ENCODE assay signal across 28 cellular contexts in the genomic region with DNA sequence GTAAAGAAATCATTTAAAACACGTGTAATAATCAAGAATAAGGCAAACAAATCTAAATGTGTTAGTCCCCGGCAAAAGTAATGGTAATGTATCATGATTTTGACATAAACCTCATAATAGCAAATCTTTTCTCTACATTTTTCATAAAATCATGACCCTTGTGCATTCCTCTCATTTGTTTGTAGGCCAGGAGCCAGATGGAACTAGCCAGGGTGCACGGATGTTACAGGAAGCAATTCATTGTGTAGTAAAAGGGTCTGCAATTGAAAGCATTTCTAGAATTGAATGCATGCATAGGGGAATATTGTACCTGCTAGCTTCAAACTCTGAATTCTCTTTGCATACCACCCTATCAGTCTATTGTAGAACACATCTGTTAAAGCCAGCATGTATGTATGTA.
"Had no signal": no experiment of that assay in that cellular context is flagged by ENCODE, and none has a peak within 500 bp of the region (broad histone marks: within the 10 kb centered on the region; RNA-seq: fewer than 3 reads in every experiment).

No MANE protein-coding gene starts in this region.

- H3K4me1 ChIP-seq: colonic mucosa, esophagus squamous epithelium, gastrocnemius medialis, left lung, lower lobe of right lung had no signal

- H3K27me3 Mint-ChIP-seq: dendritic cell treated with granulocyte-macrophage colony-stimulating factor and Interleukin-4, amounts not matched to agents 40 ng/mL and 50 ng/mL, for 4 days; effector memory CD8-positive, alpha-beta T cell; naive B cell had no signal

- H3K4me1 Mint-ChIP-seq: naive B cell had no signal

- H3K27ac ChIP-seq: colonic mucosa, epithelial cell of prostate, esophagus squamous epithelium, gastrocnemius medialis, heart right ventricle, left lung, lower lobe of right lung had no signal

- H3K9me3 Mint-ChIP-seq: dendritic cell treated with granulocyte-macrophage colony-stimulating factor and Interleukin-4, amounts not matched to agents 40 ng/mL and 50 ng/mL, for 4 days; mesothelial cell of epicardium had no signal

- DNase-seq: colonic mucosa; cortex of kidney; effector CD8-positive, alpha-beta T cell; effector memory CD8-positive, alpha-beta T cell; endodermal cell; erythroblast; esophagus squamous epithelium; foreskin fibroblast; foreskin melanocyte; gastrocnemius medialis; glutamatergic neuron; head of caudate nucleus; heart right ventricle; hippocampal formation; left cardiac atrium; left lung; left ventricle myocardium superior; lower lobe of right lung; mesenchymal stem cell; mucosa of descending colon; naive B cell had no signal

- ATAC-seq: effector memory CD8-positive, alpha-beta T cell; esophagus mucosa; gastrocnemius medialis; heart right ventricle; left cardiac atrium; left lung; left ventricle myocardium superior; lower lobe of right lung; mucosa of descending colon had no signal

- H3K36me3 ChIP-seq: colonic mucosa, esophagus squamous epithelium, gastrocnemius medialis, heart right ventricle, left lung, lower lobe of right lung had no signal

- H3K36me3 Mint-ChIP-seq: mesothelial cell of epicardium, naive B cell had no signal

- H3K4me3 Mint-ChIP-seq: dendritic cell treated with granulocyte-macrophage colony-stimulating factor and Interleukin-4, amounts not matched to agents 40 ng/mL and 50 ng/mL, for 4 days; effector memory CD8-positive, alpha-beta T cell; endodermal cell; mesothelial cell of epicardium; naive B cell had no signal

- H3K9me3 ChIP-seq: colonic mucosa, esophagus squamous epithelium, gastrocnemius medialis, heart right ventricle, left lung, lower lobe of right lung, mucosa of descending colon had no signal

- H3K27ac Mint-ChIP-seq: dendritic cell treated with granulocyte-macrophage colony-stimulating factor and Interleukin-4, amounts not matched to agents 40 ng/mL and 50 ng/mL, for 4 days; effector memory CD8-positive, alpha-beta T cell; endodermal cell; mesothelial cell of epicardium; naive B cell had no signal

- FAIRE-seq: endometrium, islet of Langerhans, keratinocyte had no signal

- H3K27me3 ChIP-seq: colonic mucosa, esophagus squamous epithelium, gastrocnemius medialis, heart right ventricle, left lung had no signal

- H3K4me3 ChIP-seq: colonic mucosa, esophagus squamous epithelium, gastrocnemius medialis, heart right ventricle, left lung, lower lobe of right lung, mucosa of descending colon had no signal
